ENCODE assay signal across 12 cellular contexts in genomic region chr6:72552938-72553337, GRCh38.
DNase-seq lines count a peak whose midpoint lies in the region; ATAC-seq lines count a peak whose summit lies in the region.
"Had no signal": no experiment of that assay in that cellular context is flagged by ENCODE, and none has a peak within 500 bp of the region (broad histone marks: within the 10 kb centered on the region; RNA-seq: fewer than 3 reads in every experiment).

No MANE protein-coding gene starts in this region.

- H2AK5ac ChIP-seq in mesenchymal stem cell (ENCODE audit: low read length, severe bottlenecking) = no peak overlapping the region

- no peak overlapping the region for H3K4me3 ChIP-seq in mesenchymal stem cell (ENCODE audit: insufficient read depth in 1 of 2, low read depth in 1 of 2, low read length in 2 of 2)
- H3K4me3 ChIP-seq: esophagus muscularis mucosa, suprapubic skin had no signal

- H3K4ac ChIP-seq in mesenchymal stem cell (ENCODE audit: low read depth in 1 of 2, low read length in 2 of 2) = no peak overlapping the region

- no peaks in the 10 kb centered on the region for H3K9me3 Mint-ChIP-seq in natural killer cell treated with Interleukin-12 subunit alpha and Interleukin-12 subunit beta and Interleukin-15 and Interleukin-18, amount 100 ng/mL, for 72 hours
- H3K9me3 Mint-ChIP-seq: brain had no signal

- H2BK12ac ChIP-seq in mesenchymal stem cell (ENCODE audit: low read length in 2 of 2) = no peak overlapping the region

- no peak overlapping the region for H2AFZ ChIP-seq in mesenchymal stem cell (ENCODE audit: low read depth, low read length)

- no peaks in the 10 kb centered on the region for H3K9me3 ChIP-seq in mesenchymal stem cell (ENCODE audit: control insufficient read depth, low read length)
- H3K9me3 ChIP-seq: esophagus muscularis mucosa, suprapubic skin had no signal

- no peak overlapping the region for H2BK15ac ChIP-seq in mesenchymal stem cell (ENCODE audit: low read depth, poor library complexity, severe bottlenecking)

- peak; percentile 60 for DNase-seq in Daoy (ENCODE audit: low read depth)
- peak; percentile 74 for DNase-seq in NCI-H2029 (lab: John Stamatoyannopoulos, UW)
- peak; percentile 22 for DNase-seq in amniotic epithelial cell (ENCODE audit: low read depth)
- DNase-seq in mesenchymal stem cell = peak; percentile 50
- no peak for DNase-seq in natural killer cell treated with Interleukin-12 subunit alpha and Interleukin-12 subunit beta and Interleukin-15 and Interleukin-18, amount 100 ng/mL, for 72 hours (ENCODE audit: low spot score)
- DNase-seq in GDM1 (lab: John Stamatoyannopoulos, UW) = no peak

- H4K8ac ChIP-seq in mesenchymal stem cell (ENCODE audit: low read length) = no peak overlapping the region

- H3K27ac Mint-ChIP-seq in natural killer cell treated with Interleukin-12 subunit alpha and Interleukin-12 subunit beta and Interleukin-15 and Interleukin-18, amount 100 ng/mL, for 72 hours = no peak overlapping the region

- H3K4me1 Mint-ChIP-seq in natural killer cell treated with Interleukin-12 subunit alpha and Interleukin-12 subunit beta and Interleukin-15 and Interleukin-18, amount 100 ng/mL, for 72 hours (ENCODE audit: low read depth in 2 of 2) = no peaks in the 10 kb centered on the region

- H3K79me1 ChIP-seq in mesenchymal stem cell (replicated peaks; ENCODE audit: low read length, poor library complexity, severe bottlenecking) = no peaks in the 10 kb centered on the region

- no peak overlapping the region for H3K4me3 Mint-ChIP-seq in natural killer cell treated with Interleukin-12 subunit alpha and Interleukin-12 subunit beta and Interleukin-15 and Interleukin-18, amount 100 ng/mL, for 72 hours

- H4K91ac ChIP-seq in mesenchymal stem cell (ENCODE audit: low read length) = no peak overlapping the region

- no peak overlapping the region for H3K14ac ChIP-seq in mesenchymal stem cell (ENCODE audit: low read length in 2 of 2)

- no peak overlapping the region for H3K4me2 ChIP-seq in mesenchymal stem cell (ENCODE audit: low read length, poor library complexity, severe bottlenecking)
- H3K4me2 ChIP-seq: KMS-11 had no signal

- no peaks in the 10 kb centered on the region for H3K36me3 Mint-ChIP-seq in natural killer cell treated with Interleukin-12 subunit alpha and Interleukin-12 subunit beta and Interleukin-15 and Interleukin-18, amount 100 ng/mL, for 72 hours
- H3K36me3 Mint-ChIP-seq: brain had no signal

- ATAC-seq in GM19035 (IDR thresholded peaks at IDR 0.05; ENCODE audit: unreplicated experiment) (no peak), HG03565 (IDR thresholded peaks at IDR 0.05; ENCODE audit: unreplicated experiment) (no peak)
- no peak for ATAC-seq in natural killer cell treated with Interleukin-12 subunit alpha and Interleukin-12 subunit beta and Interleukin-15 and Interleukin-18, amount 100 ng/mL, for 72 hours

- H2BK120ac ChIP-seq in mesenchymal stem cell (ENCODE audit: low read depth, low read length) = no peak overlapping the region

- no peak overlapping the region for H3K18ac ChIP-seq in mesenchymal stem cell (ENCODE audit: low read depth in 1 of 2, low read length in 2 of 2)

- no peak overlapping the region for H2BK5ac ChIP-seq in mesenchymal stem cell (ENCODE audit: low read depth, low read length, poor library complexity, severe bottlenecking)

- peaks cover 14 to 33% of the 10 kb centered on the region in 2 donors for H3K27me3 Mint-ChIP-seq in natural killer cell treated with Interleukin-12 subunit alpha and Interleukin-12 subunit beta and Interleukin-15 and Interleukin-18, amount 100 ng/mL, for 72 hours
- H3K27me3 Mint-ChIP-seq: brain had no signal

- H3K23ac ChIP-seq in mesenchymal stem cell (ENCODE audit: low read length in 2 of 2) = no peak overlapping the region

- no peaks in the 10 kb centered on the region for H3K27me3 ChIP-seq in mesenchymal stem cell (ENCODE audit: control insufficient read depth in 1 of 2, insufficient read depth in 1 of 2, low read length in 2 of 2)
- H3K27me3 ChIP-seq: esophagus muscularis mucosa, suprapubic skin had no signal

- H3K27ac ChIP-seq in mesenchymal stem cell (ENCODE audit: low read length, poor library complexity, severe bottlenecking) = no peak overlapping the region
- H3K27ac ChIP-seq: esophagus muscularis mucosa, KMS-11, suprapubic skin had no signal

- H3K36me3 ChIP-seq in mesenchymal stem cell (ENCODE audit: control insufficient read depth in 1 of 2, insufficient read depth in 2 of 2, low read depth in 1 of 2, low read length in 2 of 2) = no peaks in the 10 kb centered on the region
- H3K36me3 ChIP-seq: esophagus muscularis mucosa, suprapubic skin had no signal

- no peaks in the 10 kb centered on the region for H3K4me1 ChIP-seq in mesenchymal stem cell (ENCODE audit: control insufficient read depth, insufficient read depth, low read depth, low read length)
- H3K4me1 ChIP-seq: suprapubic skin had no signal

- no CpG with 5 or more reads among the region's 4 CpGs for WGBS in mesenchymal stem cell

- no peak overlapping the region for H3K9ac ChIP-seq in mesenchymal stem cell (ENCODE audit: low read length)
- H3K9ac ChIP-seq: KMS-11 had no signal

Comparison
In these comparisons a context has a peak if more than half of its experiments do, and no peak if none do; other contexts are left out.
1. DNase-seq: peak in Daoy (single experiment), NCI-H2029 (single experiment), amniotic epithelial cell (single experiment) and mesenchymal stem cell (single experiment); none in natural killer cell treated with Interleukin-12 subunit alpha and Interleukin-12 subunit beta and Interleukin-15 and Interleukin-18, amount 100 ng/mL, for 72 hours (single experiment) and GDM1 (single experiment).